17 cellular contexts compared by ENCODE assay signal in genomic region chr11:15616130-15617105, GRCh38.
DNase-seq lines count a peak whose midpoint lies in the region; ATAC-seq and TF ChIP-seq lines count a peak whose summit lies in the region.
"Had no signal": no experiment of that assay in that cellular context is flagged by ENCODE, and none has a peak within 500 bp of the region (broad histone marks: within the 10 kb centered on the region; RNA-seq: fewer than 3 reads in every experiment).

No MANE protein-coding gene starts in this region.

- H3K27ac ChIP-seq in C4-2B: peak overlapping the region; percentile 97
- H3K27ac ChIP-seq in mesenchymal stem cell (ENCODE audit: low read length, poor library complexity, severe bottlenecking): no peak overlapping the region

- H3K79me1 ChIP-seq in mesenchymal stem cell (replicated peaks; ENCODE audit: low read length, poor library complexity, severe bottlenecking): no peaks in the 10 kb centered on the region

- H3K9me3 Mint-ChIP-seq in effector memory CD8-positive, alpha-beta T cell: peaks cover 5 to 7% of the 10 kb centered on the region in 2 donors

- no peak overlapping the region for H2BK120ac ChIP-seq in mesenchymal stem cell (ENCODE audit: low read depth, low read length)

- no peak overlapping the region for H3K4ac ChIP-seq in mesenchymal stem cell (ENCODE audit: low read depth in 1 of 2, low read length in 2 of 2)

- no peak overlapping the region for H3K14ac ChIP-seq in mesenchymal stem cell (ENCODE audit: low read length in 2 of 2)

- H4K8ac ChIP-seq in mesenchymal stem cell (ENCODE audit: low read length): no peak overlapping the region

- no peak overlapping the region for H3K27ac Mint-ChIP-seq in effector memory CD8-positive, alpha-beta T cell
- H3K27ac Mint-ChIP-seq: CD4-positive, alpha-beta memory T cell had no signal

- H3K4me2 ChIP-seq in mesenchymal stem cell (ENCODE audit: low read length, poor library complexity, severe bottlenecking): no peak overlapping the region

- 94% methylated on average over 12 of the region's 13 CpGs for WGBS in mesenchymal stem cell

- H3K23ac ChIP-seq in mesenchymal stem cell (ENCODE audit: low read length in 2 of 2): no peak overlapping the region

- no peak overlapping the region for H4K91ac ChIP-seq in mesenchymal stem cell (ENCODE audit: low read length)

- DNase-seq in DMS79 (lab: John Stamatoyannopoulos, UW) (peak; percentile 7), DMS79 treated with DMSO at 0.1 percent for 48 hours (lab: John Stamatoyannopoulos, UW) (no peak), NOMO-1 treated with DMSO at 0.1 percent for 48 hours (lab: John Stamatoyannopoulos, UW; ENCODE audit: unreplicated experiment) (peak; percentile 30), mesenchymal stem cell (no peak), T-helper 2 cell (no peak)
- no peak for DNase-seq in effector memory CD8-positive, alpha-beta T cell
- DNase-seq: CD4-positive, alpha-beta memory T cell; DMS153; NCI-H1092; NCI-H146; NCI-H2081 treated with DMSO at 0.1 percent for 48 hours; NCI-H2227 treated with DMSO at 0.1 percent for 48 hours; NCI-H510A treated with DMSO at 0.1 percent for 48 hours had no signal

- H2BK15ac ChIP-seq in mesenchymal stem cell (ENCODE audit: low read depth, poor library complexity, severe bottlenecking): peak overlapping the region; percentile 62

- no peak for ATAC-seq in HG03565 (IDR thresholded peaks at IDR 0.05; ENCODE audit: unreplicated experiment)
- ATAC-seq in effector memory CD8-positive, alpha-beta T cell (replicated peaks): no peak
- ATAC-seq: K562, Panc1 had no signal

- peak overlapping the region in 1 of 2 experiments; percentile 64 for H2BK12ac ChIP-seq in mesenchymal stem cell (ENCODE audit: low read length in 2 of 2)

- no peak overlapping the region for H2BK5ac ChIP-seq in mesenchymal stem cell (ENCODE audit: low read depth, low read length, poor library complexity, severe bottlenecking)

- no peak overlapping the region for H3K4me3 Mint-ChIP-seq in effector memory CD8-positive, alpha-beta T cell
- H3K4me3 Mint-ChIP-seq: CD4-positive, alpha-beta memory T cell had no signal

- no peaks in the 10 kb centered on the region for H3K4me1 ChIP-seq in mesenchymal stem cell (ENCODE audit: control insufficient read depth, insufficient read depth, low read depth, low read length)

- H3K36me3 Mint-ChIP-seq in effector memory CD8-positive, alpha-beta T cell (ENCODE audit: insufficient read depth): no peaks in the 10 kb centered on the region
- H3K36me3 Mint-ChIP-seq: CD4-positive, alpha-beta memory T cell had no signal

- no peak overlapping the region for H2AFZ ChIP-seq in mesenchymal stem cell (ENCODE audit: low read depth, low read length)

- peak overlapping the region in 1 of 2 experiments; percentile 11 for H3K18ac ChIP-seq in mesenchymal stem cell (ENCODE audit: low read depth in 1 of 2, low read length in 2 of 2)

- no peak overlapping the region for H3K9ac ChIP-seq in mesenchymal stem cell (ENCODE audit: low read length)

- H3K27me3 Mint-ChIP-seq in effector memory CD8-positive, alpha-beta T cell: peaks cover 0 to 9% of the 10 kb centered on the region in 2 donors

- H3K9me3 ChIP-seq in mesenchymal stem cell (ENCODE audit: control insufficient read depth, low read length): no peaks in the 10 kb centered on the region

- no peak for TF ChIP-seq CTCF in C4-2B (conservative IDR thresholded peaks at IDR 0.05)

- H3K27me3 ChIP-seq in mesenchymal stem cell (ENCODE audit: control insufficient read depth in 1 of 2, insufficient read depth in 1 of 2, low read length in 2 of 2): peaks cover 0 to 20% of the 10 kb centered on the region in 2 experiments

- H2AK5ac ChIP-seq in mesenchymal stem cell (ENCODE audit: low read length, severe bottlenecking): no peak overlapping the region

- H3K4me1 Mint-ChIP-seq in effector memory CD8-positive, alpha-beta T cell (ENCODE audit: low read depth in 2 of 2): no peaks in the 10 kb centered on the region
- H3K4me1 Mint-ChIP-seq: CD4-positive, alpha-beta memory T cell had no signal

- H3K36me3 ChIP-seq in mesenchymal stem cell (ENCODE audit: control insufficient read depth in 1 of 2, insufficient read depth in 2 of 2, low read depth in 1 of 2, low read length in 2 of 2): no peaks in the 10 kb centered on the region

- H3K4me3 ChIP-seq in mesenchymal stem cell (ENCODE audit: insufficient read depth in 1 of 2, low read depth in 1 of 2, low read length in 2 of 2): no peak overlapping the region
- H3K4me3 ChIP-seq: K562 had no signal

Comparison
In these comparisons a context has a peak if more than half of its experiments do, and no peak if none do; other contexts are left out.
1. DNase-seq: peak in DMS79 (single experiment) and NOMO-1 treated with DMSO at 0.1 percent for 48 hours (single experiment); none in DMS79 treated with DMSO at 0.1 percent for 48 hours (single experiment), mesenchymal stem cell (single experiment), T-helper 2 cell (0 of 5) and effector memory CD8-positive, alpha-beta T cell (0 of 3).